Comparison of ENCODE assay signal across 17 cellular contexts in genomic region chr17:4504188-4504587, GRCh38. TPM values are rescaled to one million over a fixed set of nuclear protein-coding genes. Genes with fewer than 3 reads are reported as not detected.
DNase-seq lines count a peak whose midpoint lies in the region; ATAC-seq and TF ChIP-seq lines count a peak whose summit lies in the region.
"Had no signal": no experiment of that assay in that cellular context is flagged by ENCODE, and none has a peak within 500 bp of the region (broad histone marks: within the 10 kb centered on the region; RNA-seq: fewer than 3 reads in every experiment).

No MANE protein-coding gene starts in this region.

- H2AFZ ChIP-seq in PC-9, result no peak overlapping the region

- H3K27ac ChIP-seq in left ventricle myocardium inferior (replicated peaks) (peak overlapping the region; percentile 71), PC-9 (peak overlapping the region; percentile 58), upper lobe of left lung (peak overlapping the region; percentile 9 to 91 (median 76))
- H3K27ac ChIP-seq: Peyer's patch had no signal

- WGBS in upper lobe of left lung, 2 donors, result 28 to 47% methylated on average over 2 to 4 of the region's 5 CpGs

- peaks cover 13% of the 10 kb centered on the region for H4K20me1 ChIP-seq in PC-9 (ENCODE audit: insufficient read depth)

- H3K4me3 ChIP-seq in left ventricle myocardium inferior (no peak overlapping the region), PC-9 (no peak overlapping the region), upper lobe of left lung (no peak overlapping the region)
- H3K4me3 ChIP-seq: coronary artery, Peyer's patch had no signal

- no peaks in the 10 kb centered on the region for H3K9me2 ChIP-seq in PC-9 (ENCODE audit: insufficient read depth)

- H3K9me3 Mint-ChIP-seq in glutamatergic neuron (ENCODE audit: unreplicated experiment), result peaks cover 12% of the 10 kb centered on the region

- intact Hi-C loops in left ventricle myocardium inferior (cut with micrococcal nuclease) (no loop called here), left ventricle myocardium superior (cut with micrococcal nuclease) (no loop called here), PC-9 (cut with micrococcal nuclease; ENCODE audit: unreplicated experiment) (no loop called here)

- ATAC-seq in left ventricle myocardium superior, result no peak
- ATAC-seq in upper lobe of left lung (ENCODE audit: low FRiP score in 2 of 2), result no peak
- ATAC-seq in HG02970 (IDR thresholded peaks at IDR 0.05; ENCODE audit: low FRiP score, unreplicated experiment), result no peak
- ATAC-seq: sciatic nerve had no signal

- H3K4me2 ChIP-seq in PC-9, result peak overlapping the region; percentile 51

- H3K36me3 Mint-ChIP-seq in glutamatergic neuron (ENCODE audit: unreplicated experiment), result no peaks in the 10 kb centered on the region

- POLR2A ChIA-PET in PC-9 (lab: Charles Lee; ENCODE audit: unreplicated experiment), result no interaction called here

- CTCF ChIA-PET in PC-9 (lab: Charles Lee), result interaction anchor here (0.6 kb wide), 1 partner anchor 10 kb away, joined by 3 read pairs; no protein-coding TSS in a partner anchor

- TF ChIP-seq POLR2A in upper lobe of left lung (IDR thresholded peaks at IDR 0.05), result no peak

- no peaks in the 10 kb centered on the region for H3K9me3 ChIP-seq in left ventricle myocardium inferior (replicated peaks)
- no peaks in the 10 kb centered on the region for H3K9me3 ChIP-seq in PC-9 (ENCODE audit: insufficient read depth, low read depth)
- no peaks in the 10 kb centered on the region for H3K9me3 ChIP-seq in upper lobe of left lung
- H3K9me3 ChIP-seq: Peyer's patch had no signal

- no TSS peak for BruUV-seq in PC-9 (replicated peaks; lab: Mats Ljungman, UMichigan)

- peak overlapping the region; percentile 20 for H3K4me3 Mint-ChIP-seq in glutamatergic neuron (ENCODE audit: unreplicated experiment)

- TF ChIP-seq CTCF in left ventricle myocardium inferior (IDR thresholded peaks at IDR 0.05; ENCODE audit: borderline replicate concordance) (no peak), PC-9 (conservative IDR thresholded peaks at IDR 0.05) (no peak), glutamatergic neuron (IDR thresholded peaks at IDR 0.05; ENCODE audit: partially characterized antibody, unreplicated experiment) (no peak), upper lobe of left lung (IDR thresholded peaks at IDR 0.05) (no peak)

- H3K36me3 ChIP-seq in left ventricle myocardium inferior, result no peaks in the 10 kb centered on the region
- peaks cover 10% of the 10 kb centered on the region; the same call in 1 of the 2 replicates for H3K36me3 ChIP-seq in PC-9 (ENCODE audit: low read depth)
- H3K36me3 ChIP-seq in upper lobe of left lung, result peaks cover 0 to 4% (median 0%) of the 10 kb centered on the region in 4 donors
- H3K36me3 ChIP-seq: Peyer's patch had no signal

- peaks cover 34% of the 10 kb centered on the region for H3K4me1 Mint-ChIP-seq in glutamatergic neuron (ENCODE audit: low read depth, unreplicated experiment)

- H3K27me3 ChIP-seq in left ventricle myocardium inferior (ENCODE audit: low read depth) (peaks cover 21% of the 10 kb centered on the region), PC-9 (ENCODE audit: insufficient read depth, low read depth) (no peaks in the 10 kb centered on the region), upper lobe of left lung (no peaks in the 10 kb centered on the region)
- H3K27me3 ChIP-seq: Peyer's patch had no signal

- H3K27ac Mint-ChIP-seq in glutamatergic neuron (ENCODE audit: unreplicated experiment), result no peak overlapping the region

- no peak for TF ChIP-seq EP300 in upper lobe of left lung (IDR thresholded peaks at IDR 0.05)

- peaks cover 100% of the 10 kb centered on the region for H3K79me2 ChIP-seq in PC-9 (ENCODE audit: low read depth)

- DNase-seq in left ventricle myocardium inferior, result no peak
- no peak for DNase-seq in left ventricle myocardium superior
- peak; percentile 68 to 79 for DNase-seq in PC-9
- no peak for DNase-seq in glutamatergic neuron
- DNase-seq in upper lobe of left lung, result no peak
- DNase-seq in NCI-H146 (lab: John Stamatoyannopoulos, UW), result no peak
- no peak for DNase-seq in Ammon's horn (ENCODE audit: low spot score)
- DNase-seq: DMS153, erythroblast, HCEC 1CT, islet precursor cell, midbrain, NCI-H2029 treated with DMSO at 0.1 percent for 48 hours, Peyer's patch had no signal

- H3F3A ChIP-seq in PC-9 (ENCODE audit: insufficient read depth, low read depth), result peaks cover 55% of the 10 kb centered on the region

- H3K4me1 ChIP-seq in left ventricle myocardium inferior, result peaks cover 100% of the 10 kb centered on the region
- peaks cover 61% of the 10 kb centered on the region for H3K4me1 ChIP-seq in PC-9 (replicated peaks; ENCODE audit: insufficient read depth)
- peaks cover 78 to 98% (median 93%) of the 10 kb centered on the region in 4 donors for H3K4me1 ChIP-seq in upper lobe of left lung

- peaks cover 11% of the 10 kb centered on the region for H3K27me3 Mint-ChIP-seq in glutamatergic neuron (ENCODE audit: unreplicated experiment)

RNA-seq across cellular contexts. Expression of gene SPNS2, which starts 5.5 kb away (rescaled TPM):
- 11.2 TPM for total RNA-seq in left ventricle myocardium inferior
- 12.7 TPM for total RNA-seq in left ventricle myocardium superior
- 25.7 and 33.8 TPM in 2 replicates for total RNA-seq in PC-9 (2021)
- 73.0 TPM for total RNA-seq in glutamatergic neuron (ENCODE audit: unreplicated experiment)
- 10 to 100 TPM; 41.8 to 89.1 (median 55.2) TPM for total RNA-seq in upper lobe of left lung

RNA-seq across cellular contexts. Expression of gene MYBBP1A, which starts 51.0 kb away (rescaled TPM):
- 21.3 TPM for total RNA-seq in left ventricle myocardium inferior
- total RNA-seq in left ventricle myocardium superior, result 18.5 TPM
- 76.3 and 89.1 TPM in 2 replicates for total RNA-seq in PC-9 (2021)
- total RNA-seq in glutamatergic neuron (ENCODE audit: unreplicated experiment), result 44.8 TPM
- total RNA-seq in upper lobe of left lung, result 100 to 1,000 TPM in 1 of 6 donors, 10 to 100 TPM in 5; 45.2 to 151 (median 57.3) TPM

RNA-seq across cellular contexts. Expression of gene GGT6, which starts 56.2 kb away (rescaled TPM):
- total RNA-seq in left ventricle myocardium inferior, result not detected
- total RNA-seq in left ventricle myocardium superior, result 0.22 TPM
- total RNA-seq in PC-9 (2021), result 3.7 and 7.5 TPM in 2 replicates
- total RNA-seq in glutamatergic neuron (ENCODE audit: unreplicated experiment), result not detected
- 10 to 100 TPM in 3 of 6 donors, 1 to 10 TPM in 3; 3.8 to 18.7 (median 9.7) TPM for total RNA-seq in upper lobe of left lung
- total RNA-seq: sciatic nerve had no signal

Comparison
In these comparisons a context has a peak if more than half of its experiments do, and no peak if none do; other contexts are left out.
1. DNase-seq: peak in PC-9 (2 of 2); none in left ventricle myocardium inferior (single experiment), left ventricle myocardium superior (single experiment), glutamatergic neuron (single experiment), upper lobe of left lung (0 of 2), NCI-H146 (single experiment) and Ammon's horn (single experiment).
2. Peak in every context shown above with its lines, with median percentiles within 50 percentile points of each other: H3K27ac ChIP-seq.